24 cellular contexts compared by ENCODE assay signal in genomic region chr11:90257158-90257525, GRCh38. TPM values are rescaled to one million over a fixed set of nuclear protein-coding genes. Genes with fewer than 3 reads are reported as not detected.
DNase-seq lines count a peak whose midpoint lies in the region; ATAC-seq, FAIRE-seq and TF ChIP-seq lines count a peak whose summit lies in the region.
"Had no signal": no experiment of that assay in that cellular context is flagged by ENCODE, and none has a peak within 500 bp of the region (broad histone marks: within the 10 kb centered on the region; RNA-seq: fewer than 3 reads in every experiment).

No MANE protein-coding gene starts in this region.

- DNase-seq in stimulated activated naive CD8-positive, alpha-beta T cell treated with anti-CD3 and anti-CD28 coated beads, Interleukin-15, amount 100 ng/mL, for 72 hours: no peak
- DNase-seq in stimulated activated naive CD8-positive, alpha-beta T cell treated with anti-CD3 and anti-CD28 coated beads, Interleukin-15, Interleukin-2, amounts not matched to agents 100 U/mL and 50 U/mL, for 24 hours: no peak
- DNase-seq in Panc1 (ENCODE audit: low read depth, low spot score) (no peak), ecto neural progenitor cell (ENCODE audit: low spot score) (no peak), frontal cortex (ENCODE audit: low spot score in 2 of 2) (no peak)
- DNase-seq in stimulated activated effector memory CD8-positive, alpha-beta T cell treated with anti-CD3 and anti-CD28 coated beads, Interleukin-12 subunit alpha, Interleukin-12 subunit beta, amount 100 ng/mL, for 72 hours (ENCODE audit: low spot score in 2 of 2): no peak
- DNase-seq: 8988T; ACHN; AML-193; BE2C; CD4-positive, alpha-beta T cell; CD8-positive, alpha-beta memory T cell; DMS 273 treated with DMSO at 0.1 percent for 48 hours; DMS79; GF-D8; GM23248; H7; HCEC 1CT had no signal

- POLR2A ChIA-PET in Panc1 (lab: Charles Lee): no interaction called here

- H3K4me1 ChIP-seq in Panc1 (ENCODE audit: control insufficient read depth, insufficient read depth, low read length): no peaks in the 10 kb centered on the region
- H3K4me1 ChIP-seq: A549, BE2C had no signal

- no peak overlapping the region for H3K4me3 Mint-ChIP-seq in stimulated activated naive CD8-positive, alpha-beta T cell treated with anti-CD3 and anti-CD28 coated beads, Interleukin-15, amount 100 ng/mL, for 72 hours
- H3K4me3 Mint-ChIP-seq in stimulated activated effector memory CD8-positive, alpha-beta T cell treated with anti-CD3 and anti-CD28 coated beads, Interleukin-12 subunit alpha, Interleukin-12 subunit beta, amount 100 ng/mL, for 72 hours: no peak overlapping the region
- H3K4me3 Mint-ChIP-seq: CD14-positive monocyte; CD4-positive, alpha-beta T cell; CD8-positive, alpha-beta memory T cell had no signal

- no peak overlapping the region for H3K27ac Mint-ChIP-seq in stimulated activated naive CD8-positive, alpha-beta T cell treated with anti-CD3 and anti-CD28 coated beads, Interleukin-15, amount 100 ng/mL, for 72 hours
- no peak overlapping the region for H3K27ac Mint-ChIP-seq in stimulated activated effector memory CD8-positive, alpha-beta T cell treated with anti-CD3 and anti-CD28 coated beads, Interleukin-12 subunit alpha, Interleukin-12 subunit beta, amount 100 ng/mL, for 72 hours
- H3K27ac Mint-ChIP-seq: CD4-positive, alpha-beta T cell had no signal

- no peak overlapping the region for H3K27ac ChIP-seq in Panc1 (ENCODE audit: low read length)
- H3K27ac ChIP-seq: A549; BLaER1 treated with 17β-estradiol and CSF1 and Interleukin-3, amounts not matched to agents 10 nM and 100 nM; GM23248 had no signal

- peaks cover 8% of the 10 kb centered on the region for H3K4me1 Mint-ChIP-seq in stimulated activated naive CD8-positive, alpha-beta T cell treated with anti-CD3 and anti-CD28 coated beads, Interleukin-15, amount 100 ng/mL, for 72 hours
- peaks cover 10% of the 10 kb centered on the region for H3K4me1 Mint-ChIP-seq in stimulated activated effector memory CD8-positive, alpha-beta T cell treated with anti-CD3 and anti-CD28 coated beads, Interleukin-12 subunit alpha, Interleukin-12 subunit beta, amount 100 ng/mL, for 72 hours
- H3K4me1 Mint-ChIP-seq: CD14-positive monocyte had no signal

- no peaks in the 10 kb centered on the region for H3K9me3 ChIP-seq in Panc1 (ENCODE audit: control insufficient read depth, insufficient read depth, low read depth, low read length)
- H3K9me3 ChIP-seq: A549; BE2C; BLaER1 treated with 17β-estradiol and CSF1 and Interleukin-3, amounts not matched to agents 10 nM and 100 nM had no signal

- H3K36me3 ChIP-seq in Panc1 (ENCODE audit: control insufficient read depth, insufficient read depth, low read length): no peaks in the 10 kb centered on the region
- H3K36me3 ChIP-seq: BE2C; BLaER1 treated with 17β-estradiol and CSF1 and Interleukin-3, amounts not matched to agents 10 nM and 100 nM had no signal

- ATAC-seq in stimulated activated naive CD8-positive, alpha-beta T cell treated with anti-CD3 and anti-CD28 coated beads, Interleukin-15, amount 100 ng/mL, for 72 hours: peak; percentile 12
- no peak for ATAC-seq in stimulated activated naive CD8-positive, alpha-beta T cell treated with anti-CD3 and anti-CD28 coated beads, Interleukin-15, Interleukin-2, amounts not matched to agents 100 U/mL and 50 U/mL, for 24 hours
- ATAC-seq in Panc1 (peak; percentile 51; the same call in 1 of the 2 replicates), GM21515 (IDR thresholded peaks at IDR 0.05; ENCODE audit: unreplicated experiment) (no peak)
- ATAC-seq in stimulated activated effector memory CD8-positive, alpha-beta T cell treated with anti-CD3 and anti-CD28 coated beads, Interleukin-12 subunit alpha, Interleukin-12 subunit beta, amount 100 ng/mL, for 72 hours: peak; percentile 39

- no peaks in the 10 kb centered on the region for H3K9me3 Mint-ChIP-seq in stimulated activated naive CD8-positive, alpha-beta T cell treated with anti-CD3 and anti-CD28 coated beads, Interleukin-15, amount 100 ng/mL, for 72 hours
- H3K9me3 Mint-ChIP-seq in stimulated activated effector memory CD8-positive, alpha-beta T cell treated with anti-CD3 and anti-CD28 coated beads, Interleukin-12 subunit alpha, Interleukin-12 subunit beta, amount 100 ng/mL, for 72 hours: no peaks in the 10 kb centered on the region
- H3K9me3 Mint-ChIP-seq: CD4-positive, alpha-beta T cell; CD8-positive, alpha-beta memory T cell had no signal

- no peaks in the 10 kb centered on the region; the same call in 1 of the 2 replicates for H3K27me3 ChIP-seq in Panc1 (ENCODE audit: control insufficient read depth, insufficient read depth, low read length)
- H3K27me3 ChIP-seq: BE2C; BLaER1 treated with 17β-estradiol and CSF1 and Interleukin-3, amounts not matched to agents 10 nM and 100 nM had no signal

- no peak for FAIRE-seq in frontal cortex (lab: Jason Lieb, UNC)
- FAIRE-seq: A549, D721Med, H1 had no signal

- no TSS peak for BruUV-seq in Panc1 (replicated peaks; lab: Mats Ljungman, UMichigan)

- H3K36me3 Mint-ChIP-seq in stimulated activated effector memory CD8-positive, alpha-beta T cell treated with anti-CD3 and anti-CD28 coated beads, Interleukin-12 subunit alpha, Interleukin-12 subunit beta, amount 100 ng/mL, for 72 hours: no peaks in the 10 kb centered on the region
- H3K36me3 Mint-ChIP-seq: CD14-positive monocyte; CD8-positive, alpha-beta memory T cell had no signal

- intact Hi-C loops in Panc1 (cut with micrococcal nuclease; ENCODE audit: unreplicated experiment): no loop called here

- peaks cover 20% of the 10 kb centered on the region for H3K27me3 Mint-ChIP-seq in stimulated activated naive CD8-positive, alpha-beta T cell treated with anti-CD3 and anti-CD28 coated beads, Interleukin-15, amount 100 ng/mL, for 72 hours

- in situ Hi-C loops in Panc1 (cut with HindIII; ENCODE audit: low pct_unique_long_range_greater_than_20kb, low sequenced_read_pairs): no loop called here

- no peak for TF ChIP-seq CTCF in Panc1 (IDR thresholded peaks at IDR 0.05)

- H3K4me3 ChIP-seq in Panc1 (ENCODE audit: low read depth in 2 of 2, low read length in 2 of 2): no peak overlapping the region
- H3K4me3 ChIP-seq: A549; BLaER1 treated with 17β-estradiol and CSF1 and Interleukin-3, amounts not matched to agents 10 nM and 100 nM; GM23248 had no signal

- CTCF ChIA-PET in Panc1 (lab: Charles Lee): no interaction called here

RNA-seq across cellular contexts. Expression of gene CHORDC1, which starts 34.3 kb away (rescaled TPM):
- total RNA-seq in Panc1 (2021; ENCODE audit: unreplicated experiment) (88.8 TPM), frontal cortex (46.9 TPM)
- polyA plus RNA-seq in Panc1 (2012; ENCODE audit: insufficient read length): 70.7 TPM

Comparison
In these comparisons a context has a peak if more than half of its experiments do, and no peak if none do; other contexts are left out.
1. ATAC-seq: peak in stimulated activated naive CD8-positive, alpha-beta T cell treated with anti-CD3 and anti-CD28 coated beads, Interleukin-15, amount 100 ng/mL, for 72 hours (single experiment), Panc1 (single experiment) and stimulated activated effector memory CD8-positive, alpha-beta T cell treated with anti-CD3 and anti-CD28 coated beads, Interleukin-12 subunit alpha, Interleukin-12 subunit beta, amount 100 ng/mL, for 72 hours (single experiment); none in stimulated activated naive CD8-positive, alpha-beta T cell treated with anti-CD3 and anti-CD28 coated beads, Interleukin-15, Interleukin-2, amounts not matched to agents 100 U/mL and 50 U/mL, for 24 hours (single experiment) and GM21515 (single experiment).